In the genomic region with DNA sequence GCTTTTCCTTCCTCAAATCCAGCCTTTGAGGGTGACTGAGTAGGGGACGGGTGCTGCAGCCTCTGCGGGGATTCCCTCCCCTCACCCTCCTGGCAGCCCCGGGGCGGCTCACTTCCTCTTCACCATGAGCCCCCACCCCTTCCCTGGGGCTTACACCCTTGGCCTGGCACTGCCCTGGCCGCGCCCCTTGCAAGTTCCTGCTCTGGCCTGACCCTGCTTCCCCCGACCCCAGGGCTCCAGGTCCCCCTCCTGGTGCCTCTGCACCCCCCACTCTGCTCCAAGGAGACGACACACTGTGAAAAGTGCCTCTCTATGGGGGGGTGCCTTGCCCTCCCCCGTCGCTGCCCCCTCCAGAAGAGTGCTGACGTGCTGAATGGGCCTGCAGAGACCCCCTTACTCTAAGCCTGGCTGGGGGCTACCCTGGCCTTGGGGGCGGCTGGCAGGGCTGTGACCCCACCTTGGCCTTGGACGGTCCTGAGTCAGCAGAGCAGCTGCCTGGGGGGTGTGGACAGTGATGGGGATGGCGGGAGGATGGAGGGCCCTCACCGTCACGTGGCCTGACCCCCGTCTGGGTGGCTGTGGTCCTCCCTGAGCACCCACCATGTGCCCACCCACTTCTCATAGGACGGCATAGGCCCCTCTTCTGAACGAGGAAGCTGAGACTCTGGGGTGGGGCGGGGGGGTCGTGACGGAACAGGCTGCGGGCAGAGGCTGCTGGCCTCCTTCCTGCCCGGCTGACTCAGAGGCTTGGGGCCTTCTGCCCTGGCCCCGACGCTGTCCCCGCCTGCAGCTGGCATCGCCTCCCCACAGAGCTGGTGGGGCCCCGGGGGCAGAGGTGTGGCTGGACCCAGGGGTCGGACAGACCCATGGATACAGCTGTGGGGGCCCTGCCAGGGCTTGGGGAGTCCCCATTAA, we compare ENCODE assay signal across 8 cellular contexts. TPM values are rescaled to one million over a fixed set of nuclear protein-coding genes. Genes with fewer than 3 reads are reported as not detected.
DNase-seq lines count a peak whose midpoint lies in the region; ATAC-seq, FAIRE-seq and TF ChIP-seq lines count a peak whose summit lies in the region.

No MANE protein-coding gene starts in this region.

- H3K27me3 Mint-ChIP-seq in astrocyte (ENCODE audit: low read depth, unreplicated experiment) = no peaks in the 10 kb centered on the region

- peaks cover 15% of the 10 kb centered on the region for H3K4me1 Mint-ChIP-seq in astrocyte (ENCODE audit: low read depth, unreplicated experiment)

- no peak for TF ChIP-seq POLR2A in testis (IDR thresholded peaks at IDR 0.05)

- H3K9me3 ChIP-seq in astrocyte (ENCODE audit: insufficient read depth, low read depth, low read length) (no peaks in the 10 kb centered on the region), testis (no peaks in the 10 kb centered on the region)

- H3K27me3 ChIP-seq in astrocyte (ENCODE audit: insufficient read depth, low read length) (no peaks in the 10 kb centered on the region), testis (no peaks in the 10 kb centered on the region)

- H3K79me2 ChIP-seq in astrocyte (ENCODE audit: insufficient read depth, low read length) = peaks cover 3% of the 10 kb centered on the region

- H3K36me3 ChIP-seq in astrocyte (ENCODE audit: insufficient read depth, low read length) (peaks cover 4% of the 10 kb centered on the region), testis (ENCODE audit: low read depth, missing control alignments) (no peaks in the 10 kb centered on the region)

- peak overlapping the region; percentile 62 for H3K9ac ChIP-seq in astrocyte (ENCODE audit: low read length)

- H3K9me3 Mint-ChIP-seq in astrocyte (ENCODE audit: unreplicated experiment) = no peaks in the 10 kb centered on the region

- intact Hi-C loops in left colon (cut with DNase I, micrococcal nuclease) = no loop called here
- intact Hi-C loops in testis (cut with DNase I; ENCODE audit: low total_unique reads) = no loop called here

- no peaks in the 10 kb centered on the region for H3K36me3 Mint-ChIP-seq in astrocyte (ENCODE audit: low read depth, unreplicated experiment)

- ATAC-seq in HG02884 (IDR thresholded peaks at IDR 0.05; ENCODE audit: unreplicated experiment) (peak; percentile 40), SK-N-SH treated with all-trans-retinoic acid at 6 μM for 48 hours (peak; percentile 62), left colon (peak; percentile 1), GM21367 (IDR thresholded peaks at IDR 0.05; ENCODE audit: unreplicated experiment) (no peak)

- no peak overlapping the region for H2AFZ ChIP-seq in astrocyte (ENCODE audit: low read depth, low read length)

- H3K27ac ChIP-seq in astrocyte (ENCODE audit: low read depth, low read length) (peak overlapping the region; percentile 6), testis (peak overlapping the region in 1 of 2 donors; percentile 59)

- 70 to 73% methylated on average over 17 to 30 of the region's 30 CpGs for WGBS in testis, 2 donors

- H3K27ac Mint-ChIP-seq in astrocyte (ENCODE audit: unreplicated experiment) = no peak overlapping the region

- H4K20me1 ChIP-seq in astrocyte (ENCODE audit: insufficient read depth, low read length) = peaks cover 35% of the 10 kb centered on the region

- FAIRE-seq in astrocyte (lab: Jason Lieb, UNC) = no peak

- no peak for TF ChIP-seq CTCF in astrocyte (IDR thresholded peaks at IDR 0.05; ENCODE audit: insufficient read depth, low read depth, low read length)
- TF ChIP-seq CTCF in testis (IDR thresholded peaks at IDR 0.05) = no peak

- no peak overlapping the region for H3K4me3 Mint-ChIP-seq in astrocyte (ENCODE audit: unreplicated experiment)

- DNase-seq in EL = peak; percentile 77
- peak; percentile 53 for DNase-seq in astrocyte (ENCODE audit: low read depth)
- peak; percentile 72 to 74 for DNase-seq in left colon
- DNase-seq in testis = peak; percentile 62
- DNase-seq in SHP77 treated with DMSO at 0.1 percent for 48 hours (lab: John Stamatoyannopoulos, UW) = no peak

- H3K4me1 ChIP-seq in astrocyte (ENCODE audit: insufficient read depth, low read length) (peaks cover 48% of the 10 kb centered on the region), testis (peaks cover 15% of the 10 kb centered on the region)

- H3K4me2 ChIP-seq in astrocyte (ENCODE audit: low read length) = peak overlapping the region; percentile 69

- H3K4me3 ChIP-seq in astrocyte (ENCODE audit: insufficient read depth, low read depth, low read length) (no peak overlapping the region), testis (no peak overlapping the region)

TF ChIP-seq in SK-N-SH treated with all-trans-retinoic acid at 6 μM for 48 hours, 23 proteins besides CTCF, POLR2A, EP300 and RAD21:
- TF ChIP-seq POU6F1 (CRISPR knock-in tag; IDR thresholded peaks at IDR 0.05; ENCODE audit: borderline replicate concordance, low read depth) = no peak
- no peak for TF ChIP-seq ZC3H10 (CRISPR knock-in tag; IDR thresholded peaks at IDR 0.05)
- TF ChIP-seq TCF4 (CRISPR knock-in tag; IDR thresholded peaks at IDR 0.05; ENCODE audit: borderline replicate concordance) = no peak
- TF ChIP-seq, protein P1, sequence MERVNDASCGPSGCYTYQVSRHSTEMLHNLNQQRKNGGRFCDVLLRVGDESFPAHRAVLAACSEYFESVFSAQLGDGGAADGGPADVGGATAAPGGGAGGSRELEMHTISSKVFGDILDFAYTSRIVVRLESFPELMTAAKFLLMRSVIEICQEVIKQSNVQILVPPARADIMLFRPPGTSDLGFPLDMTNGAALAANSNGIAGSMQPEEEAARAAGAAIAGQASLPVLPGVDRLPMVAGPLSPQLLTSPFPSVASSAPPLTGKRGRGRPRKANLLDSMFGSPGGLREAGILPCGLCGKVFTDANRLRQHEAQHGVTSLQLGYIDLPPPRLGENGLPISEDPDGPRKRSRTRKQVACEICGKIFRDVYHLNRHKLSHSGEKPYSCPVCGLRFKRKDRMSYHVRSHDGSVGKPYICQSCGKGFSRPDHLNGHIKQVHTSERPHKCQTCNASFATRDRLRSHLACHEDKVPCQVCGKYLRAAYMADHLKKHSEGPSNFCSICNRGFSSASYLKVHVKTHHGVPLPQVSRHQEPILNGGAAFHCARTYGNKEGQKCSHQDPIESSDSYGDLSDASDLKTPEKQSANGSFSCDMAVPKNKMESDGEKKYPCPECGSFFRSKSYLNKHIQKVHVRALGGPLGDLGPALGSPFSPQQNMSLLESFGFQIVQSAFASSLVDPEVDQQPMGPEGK (CRISPR knock-in tag; IDR thresholded peaks at IDR 0.05; ENCODE audit: borderline replicate concordance) = peak; percentile 89; the same call in 1 of the 2 replicates

RNA-seq across cellular contexts. Expression of gene LFNG, which starts 9.8 kb away (rescaled TPM):
- 58.6 and 76.9 TPM in 2 replicates for total RNA-seq in astrocyte
- total RNA-seq in left colon = 10 to 100 TPM; 48.3 to 70.1 TPM
- 10 to 100 TPM; 18.3 to 34.1 TPM for total RNA-seq in testis
- polyA plus RNA-seq in testis (ENCODE audit: insufficient read depth, low read depth, low replicate concordance) = 10.1 TPM

RNA-seq across cellular contexts. Expression of gene BRAT1, which starts 25.9 kb away (rescaled TPM):
- 18.7 and 19.7 TPM in 2 replicates for total RNA-seq in astrocyte
- 10 to 100 TPM; 21.8 to 21.9 TPM for total RNA-seq in left colon
- total RNA-seq in testis = 100 to 1,000 TPM; 104 to 108 TPM
- 45.3 TPM for polyA plus RNA-seq in testis (ENCODE audit: insufficient read depth, low read depth, low replicate concordance)

RNA-seq across cellular contexts. Expression of gene IQCE, which starts 29.4 kb away (rescaled TPM):
- total RNA-seq in astrocyte = 13.1 and 13.8 TPM in 2 replicates
- 10 to 100 TPM; 28.5 to 30.5 TPM for total RNA-seq in left colon
- 100 to 1,000 TPM in 1 of 2 donors, 10 to 100 TPM in 1; 57.9 to 139 TPM for total RNA-seq in testis
- 86.4 TPM for polyA plus RNA-seq in testis (ENCODE audit: insufficient read depth, low read depth, low replicate concordance)

RNA-seq across cellular contexts. Expression of gene GRIFIN, which starts 53.2 kb away (rescaled TPM):
- total RNA-seq in astrocyte (not detected in 2 replicates), left colon (not detected), testis (not detected)
- not detected for polyA plus RNA-seq in testis (ENCODE audit: insufficient read depth, low read depth, low replicate concordance)
